8 cellular contexts compared by ENCODE assay signal in genomic region chr14:70188292-70188607, GRCh38. TPM values are rescaled to one million over a fixed set of nuclear protein-coding genes. Genes with fewer than 3 reads are reported as not detected.
DNase-seq lines count a peak whose midpoint lies in the region; ATAC-seq and TF ChIP-seq lines count a peak whose summit lies in the region.

No MANE protein-coding gene starts in this region.

- H3K9me3 ChIP-seq in cardiac muscle cell (ENCODE audit: low read depth) (no peaks in the 10 kb centered on the region), esophagus muscularis mucosa (no peaks in the 10 kb centered on the region), parathyroid adenoma (ENCODE audit: control insufficient read depth, low read length) (no peaks in the 10 kb centered on the region)

- peak overlapping the region; percentile 80 for H2AFZ ChIP-seq in parathyroid adenoma

- 0% methylated on average over 5 of the region's 36 CpGs for WGBS in esophagus muscularis mucosa

- peak overlapping the region; percentile 83 for H3K4me2 ChIP-seq in parathyroid adenoma (ENCODE audit: low read length)

- H3K9ac ChIP-seq in parathyroid adenoma, result no peak overlapping the region

- H3K4me3 ChIP-seq in cardiac muscle cell (peak overlapping the region; percentile 69), esophagus muscularis mucosa (peak overlapping the region; percentile 51 to 59 (median 52)), parathyroid adenoma (ENCODE audit: low read depth, low read length) (peak overlapping the region; percentile 46)

- no peak for TF ChIP-seq POLR2A in esophagus muscularis mucosa (IDR thresholded peaks at IDR 0.05; ENCODE audit: low read depth)

- TF ChIP-seq CTCF in cardiac muscle cell (IDR thresholded peaks at IDR 0.05; ENCODE audit: low read depth, low read length) (no peak), esophagus muscularis mucosa (IDR thresholded peaks at IDR 0.05) (no peak), parathyroid adenoma (IDR thresholded peaks at IDR 0.05) (no peak)

- H3K27ac ChIP-seq in cardiac muscle cell, result no peak overlapping the region
- no peak overlapping the region for H3K27ac ChIP-seq in esophagus muscularis mucosa (replicated peaks in 1 of 4)
- no peak overlapping the region for H3K27ac ChIP-seq in parathyroid adenoma

- DNase-seq in cardiac muscle cell (ENCODE audit: low read depth in 1 of 2, low spot score in 1 of 2) (peak; percentile 9 to 28), Right ventricle myocardium inferior (ENCODE audit: missing footprints) (no peak), RPMI7951 (ENCODE audit: low read depth) (peak; percentile 19), esophagus muscularis mucosa (ENCODE audit: extremely low spot score) (no peak), NCI-H128 (lab: John Stamatoyannopoulos, UW; ENCODE audit: unreplicated experiment) (no peak), C1 segment of cervical spinal cord (lab: John Stamatoyannopoulos, UW) (no peak)

- intact Hi-C loops in Right ventricle myocardium inferior (cut with DNase I) (no loop called here), esophagus muscularis mucosa (cut with DNase I) (no loop called here)

- H3K4me1 ChIP-seq in cardiac muscle cell (ENCODE audit: low read depth), result peaks cover 8% of the 10 kb centered on the region
- peaks cover 14 to 31% (median 30%) of the 10 kb centered on the region in 4 donors for H3K4me1 ChIP-seq in esophagus muscularis mucosa
- peaks cover 5% of the 10 kb centered on the region for H3K4me1 ChIP-seq in parathyroid adenoma

- H3K27me3 ChIP-seq in cardiac muscle cell (peaks cover 88% of the 10 kb centered on the region), esophagus muscularis mucosa (peaks cover 0 to 68% (median 12%) of the 10 kb centered on the region in 4 donors), parathyroid adenoma (ENCODE audit: control insufficient read depth, insufficient read depth, low read length) (no peaks in the 10 kb centered on the region)

- H3K36me3 ChIP-seq in cardiac muscle cell, result no peaks in the 10 kb centered on the region
- no peaks in the 10 kb centered on the region for H3K36me3 ChIP-seq in esophagus muscularis mucosa
- H3K36me3 ChIP-seq in parathyroid adenoma (ENCODE audit: control insufficient read depth, insufficient read depth, low read length), result no peaks in the 10 kb centered on the region

- H3K79me2 ChIP-seq in parathyroid adenoma, result no peaks in the 10 kb centered on the region

- TF ChIP-seq EP300 in esophagus muscularis mucosa (IDR thresholded peaks at IDR 0.05), result no peak

- no peak for ATAC-seq in Right ventricle myocardium inferior
- ATAC-seq in HG02870 (IDR thresholded peaks at IDR 0.05; ENCODE audit: unreplicated experiment), result no peak

RNA-seq across cellular contexts. Expression of gene SLC8A3, which starts 0.5 kb away (rescaled TPM):
- 0.09 and 0.46 TPM in 2 replicates for total RNA-seq in cardiac muscle cell
- polyA plus RNA-seq in cardiac muscle cell, result 1.0 TPM in 1 of 2 replicates, not detected in the other
- total RNA-seq in Right ventricle myocardium inferior, result 0.14 TPM
- total RNA-seq in RPMI7951 (2014; rRNA removed; shearing (Covaris generic)), result 3.1 and 4.0 TPM in 2 replicates
- 1 to 10 TPM in 1 of 4 donors, under 1 TPM in 3; 0.19 to 1.7 (median 0.90) TPM for total RNA-seq in esophagus muscularis mucosa

Comparison
In these comparisons a context has a peak if more than half of its experiments do, and no peak if none do; other contexts are left out.
1. DNase-seq: peak in cardiac muscle cell (2 of 2) and RPMI7951 (single experiment); none in Right ventricle myocardium inferior (single experiment), esophagus muscularis mucosa (single experiment), NCI-H128 (single experiment) and C1 segment of cervical spinal cord (0 of 14).
2. Peak in every context shown above with its lines, with median percentiles within 50 percentile points of each other: H3K4me3 ChIP-seq.